26 cellular contexts compared by ENCODE assay signal in genomic region chr2:120886534-120886961, GRCh38.
A peak's percentile ranks its signal among the peaks of the same experiment; 100 is the strongest.
DNase-seq lines count a peak whose midpoint lies in the region; ATAC-seq and TF ChIP-seq lines count a peak whose summit lies in the region.
"Had no signal": no experiment of that assay in that cellular context is flagged by ENCODE, and none has a peak within 500 bp of the region (broad histone marks: within the 10 kb centered on the region; RNA-seq: fewer than 3 reads in every experiment).

No MANE protein-coding gene starts in this region.

- no peak overlapping the region for H3K27ac ChIP-seq in IMR-90 (ENCODE audit: insufficient read depth, low read length)
- no peak overlapping the region for H3K27ac ChIP-seq in mesenchymal stem cell (ENCODE audit: low read length, poor library complexity, severe bottlenecking)
- H3K27ac ChIP-seq: GM23248, heart left ventricle, right lobe of liver, thyroid gland, vagina had no signal

- intact Hi-C loops in IMR-90 (cut with micrococcal nuclease) (no loop called here), sciatic nerve (cut with DNase I) (no loop called here)

- no peak for TF ChIP-seq RAD21 in IMR-90 (IDR thresholded peaks at IDR 0.05; ENCODE audit: low read length)

- peaks cover 83% of the 10 kb centered on the region for H4K20me1 ChIP-seq in IMR-90 (ENCODE audit: insufficient read depth, low read length)

- H3K4me1 ChIP-seq in IMR-90 (ENCODE audit: control insufficient read depth, insufficient read depth, low read length), result peaks cover 6% of the 10 kb centered on the region
- H3K4me1 ChIP-seq in mesenchymal stem cell (ENCODE audit: control insufficient read depth, insufficient read depth, low read depth, low read length), result peaks cover 22% of the 10 kb centered on the region
- H3K4me1 ChIP-seq: right lobe of liver, thyroid gland had no signal

- H3K18ac ChIP-seq in IMR-90 (ENCODE audit: low read depth, low read length) (no peak overlapping the region), mesenchymal stem cell (ENCODE audit: low read depth in 1 of 2, low read length in 2 of 2) (no peak overlapping the region)

- no peak overlapping the region for H2AFZ ChIP-seq in IMR-90 (replicated peaks; ENCODE audit: low read length, poor library complexity)
- no peak overlapping the region for H2AFZ ChIP-seq in mesenchymal stem cell (ENCODE audit: low read depth, low read length)
- H2AFZ ChIP-seq: GM23248 had no signal

- H3K4me2 ChIP-seq in IMR-90 (ENCODE audit: low read depth, low read length) (no peak overlapping the region), mesenchymal stem cell (ENCODE audit: low read length, poor library complexity, severe bottlenecking) (no peak overlapping the region)

- H3K9me3 ChIP-seq in IMR-90 (ENCODE audit: control insufficient read depth, insufficient read depth, low read length), result no peaks in the 10 kb centered on the region
- H3K9me3 ChIP-seq in mesenchymal stem cell (ENCODE audit: control insufficient read depth, low read length), result no peaks in the 10 kb centered on the region
- H3K9me3 ChIP-seq: heart left ventricle, right lobe of liver, thyroid gland, vagina had no signal

- no peak overlapping the region for H2BK5ac ChIP-seq in IMR-90 (ENCODE audit: low read depth, low read length, poor library complexity, severe bottlenecking)
- no peak overlapping the region for H2BK5ac ChIP-seq in mesenchymal stem cell (ENCODE audit: low read depth, low read length, poor library complexity, severe bottlenecking)

- H2BK20ac ChIP-seq in IMR-90 (ENCODE audit: low read depth, low read length), result no peak overlapping the region

- H2BK120ac ChIP-seq in IMR-90 (ENCODE audit: low read depth, low read length), result no peak overlapping the region
- H2BK120ac ChIP-seq in mesenchymal stem cell (ENCODE audit: low read depth, low read length), result no peak overlapping the region

- POLR2A ChIA-PET in IMR-90 (lab: Charles Lee; ENCODE audit: unreplicated experiment), result no interaction called here

- in situ Hi-C loops in IMR-90 (cut with MboI; ENCODE audit: low sequenced_read_pairs), result no loop called here

- H3K4ac ChIP-seq in IMR-90 (ENCODE audit: low read depth, low read length), result no peak overlapping the region
- H3K4ac ChIP-seq in mesenchymal stem cell (ENCODE audit: low read depth in 1 of 2, low read length in 2 of 2), result peak overlapping the region in 1 of 2 experiments; percentile 31

- ATAC-seq in IMR-90 (ENCODE audit: low read depth) (no peak), sciatic nerve (peak; percentile 54)
- ATAC-seq: heart left ventricle, right lobe of liver had no signal

- dilution Hi-C loops in IMR-90 (cut with HindIII; ENCODE audit: low sequenced_read_pairs, unreplicated experiment), result no loop called here

- no TSS peak for BruUV-seq in IMR-90 (replicated peaks; lab: Mats Ljungman, UMichigan)

- no peak for TF ChIP-seq CTCF in IMR-90 (conservative IDR thresholded peaks at IDR 0.05; ENCODE audit: low read depth, low read length)

- H3K9ac ChIP-seq in IMR-90 (ENCODE audit: low read depth, low read length), result no peak overlapping the region
- no peak overlapping the region for H3K9ac ChIP-seq in mesenchymal stem cell (ENCODE audit: low read length)
- H3K9ac ChIP-seq: GM23248 had no signal

- H2AK9ac ChIP-seq in IMR-90 (replicated peaks; ENCODE audit: low read depth, low read length, poor library complexity), result peak overlapping the region; percentile 35

- H3K27me3 ChIP-seq in IMR-90 (ENCODE audit: control insufficient read depth, insufficient read depth, low read length), result no peaks in the 10 kb centered on the region
- H3K27me3 ChIP-seq in mesenchymal stem cell (ENCODE audit: control insufficient read depth in 1 of 2, insufficient read depth in 1 of 2, low read length in 2 of 2), result no peaks in the 10 kb centered on the region
- H3K27me3 ChIP-seq: heart left ventricle, right lobe of liver, thyroid gland, vagina had no signal

- WGBS in IMR-90 (ENCODE audit: extremely low coverage in 2 of 2, insufficient read length in 1 of 2), 2 experiments, result 92% methylated on average over 7 of the region's 10 CpGs; no CpG with 5 or more reads in 1 of the 2 experiments
- 85% methylated on average over 10 of the region's 10 CpGs for WGBS in mesenchymal stem cell

- no peak overlapping the region for H2AK5ac ChIP-seq in IMR-90 (ENCODE audit: low read depth, low read length)
- H2AK5ac ChIP-seq in mesenchymal stem cell (ENCODE audit: low read length, severe bottlenecking), result no peak overlapping the region

- no peak overlapping the region for H4K8ac ChIP-seq in IMR-90 (ENCODE audit: low read depth in 2 of 2, low read length in 2 of 2)
- peak overlapping the region; percentile 0 for H4K8ac ChIP-seq in mesenchymal stem cell (ENCODE audit: low read length)

- peaks cover under 1% of the 10 kb centered on the region for H3K36me3 ChIP-seq in IMR-90 (ENCODE audit: control insufficient read depth, insufficient read depth, low read length)
- peaks cover 0 to 19% of the 10 kb centered on the region in 2 experiments for H3K36me3 ChIP-seq in mesenchymal stem cell (ENCODE audit: control insufficient read depth in 1 of 2, insufficient read depth in 2 of 2, low read depth in 1 of 2, low read length in 2 of 2)
- H3K36me3 ChIP-seq: heart left ventricle, right lobe of liver, thyroid gland, vagina had no signal

- no peak overlapping the region for H4K5ac ChIP-seq in IMR-90 (ENCODE audit: low read depth, low read length)

- peaks cover 28% of the 10 kb centered on the region for H3K9me1 ChIP-seq in IMR-90 (ENCODE audit: insufficient read depth, low read length)

- TF ChIP-seq POLR2A in IMR-90 (IDR thresholded peaks at IDR 0.05; ENCODE audit: low read depth, low read length), result no peak

- H2BK15ac ChIP-seq in IMR-90 (ENCODE audit: low read depth, low read length) (no peak overlapping the region), mesenchymal stem cell (ENCODE audit: low read depth, poor library complexity, severe bottlenecking) (no peak overlapping the region)

- H3K23ac ChIP-seq in IMR-90 (ENCODE audit: low read depth, low read length) (no peak overlapping the region), mesenchymal stem cell (ENCODE audit: low read length in 2 of 2) (no peak overlapping the region)

- H3K56ac ChIP-seq in IMR-90 (ENCODE audit: extremely low read depth, insufficient read depth, low read length), result no peak overlapping the region

- H4K91ac ChIP-seq in IMR-90 (ENCODE audit: insufficient read depth, low read depth, low read length), result no peak overlapping the region
- no peak overlapping the region for H4K91ac ChIP-seq in mesenchymal stem cell (ENCODE audit: low read length)

- no peak overlapping the region for H3K4me3 ChIP-seq in IMR-90 (ENCODE audit: insufficient read depth, low read depth, low read length)
- no peak overlapping the region for H3K4me3 ChIP-seq in mesenchymal stem cell (ENCODE audit: insufficient read depth in 1 of 2, low read depth in 1 of 2, low read length in 2 of 2)
- H3K4me3 ChIP-seq: GM23248, heart left ventricle, lung, right lobe of liver, thyroid gland, vagina had no signal

- H2BK12ac ChIP-seq in mesenchymal stem cell (ENCODE audit: low read length in 2 of 2), result no peak overlapping the region

- no peak overlapping the region for H3K14ac ChIP-seq in IMR-90 (replicated peaks; ENCODE audit: low read depth, low read length)
- no peak overlapping the region for H3K14ac ChIP-seq in mesenchymal stem cell (ENCODE audit: low read length in 2 of 2)

- DNase-seq in IMR-90 (no peak), RPMI8226 (peak; percentile 55), mesenchymal stem cell (no peak), sciatic nerve (ENCODE audit: low spot score) (no peak), SIG-M5 (lab: John Stamatoyannopoulos, UW) (no peak), NCI-H1092 treated with DMSO at 0.1 percent for 48 hours (lab: John Stamatoyannopoulos, UW) (no peak), putamen (ENCODE audit: low spot score) (no peak)
- DNase-seq: activated B cell treated with CpG ODN at 0.5 μM for 24 hours; activated CD4-positive, alpha-beta T cell treated with anti-CD3 and anti-CD28 coated beads, Interleukin-2, amount 50 U/mL, for 1 hour; activated effector memory CD4-positive, alpha-beta T cell treated with Interleukin-2 at 50 U/mL for 16 hours; activated naive CD8-positive, alpha-beta T cell treated with anti-CD3 and anti-CD28 coated beads for 36 hours; activated T-cell treated with anti-CD3 and anti-CD28 coated beads, Interleukin-2, amount 50 U/mL, for 1 hour; anterior cingulate cortex; caudate nucleus; GF-D8; GM23248; Karpas-422; NCI-H146; NCI-H446; stimulated activated CD4-positive, alpha-beta T cell treated with anti-CD3 and anti-CD28 coated beads, Interleukin-12 subunit alpha, Interleukin-12 subunit beta, amount 100 ng/mL, for 4 hours; stimulated activated CD4-positive, alpha-beta T cell treated with anti-CD3 and anti-CD28 coated beads, Interleukin-4, amount 100 ng/mL, for 1 hour; thyroid gland had no signal

- CTCF ChIA-PET in IMR-90 (lab: Yijun Ruan, JAX), result no interaction called here

- H3K79me1 ChIP-seq in IMR-90 (ENCODE audit: low read depth in 1 of 2, low read length in 2 of 2), result peaks cover 34 to 96% of the 10 kb centered on the region in 2 experiments
- peaks cover 52% of the 10 kb centered on the region for H3K79me1 ChIP-seq in mesenchymal stem cell (replicated peaks; ENCODE audit: low read length, poor library complexity, severe bottlenecking)

TF ChIP-seq in IMR-90, 13 proteins besides CTCF, POLR2A, EP300 and RAD21:
- TF ChIP-seq RCOR1 (IDR thresholded peaks at IDR 0.05; ENCODE audit: insufficient replicate concordance, low read length) (no peak), MXI1 (IDR thresholded peaks at IDR 0.05; ENCODE audit: borderline replicate concordance, low read depth, low read length) (no peak), SMC3 (IDR thresholded peaks at IDR 0.05; ENCODE audit: low read depth, low read length) (no peak), CEBPB (IDR thresholded peaks at IDR 0.05; ENCODE audit: low read depth, low read length) (no peak), RFX5 (IDR thresholded peaks at IDR 0.05; ENCODE audit: low read depth, low read length) (no peak)
